Comparison of ENCODE assay signal across 1 cellular context in the genomic region with DNA sequence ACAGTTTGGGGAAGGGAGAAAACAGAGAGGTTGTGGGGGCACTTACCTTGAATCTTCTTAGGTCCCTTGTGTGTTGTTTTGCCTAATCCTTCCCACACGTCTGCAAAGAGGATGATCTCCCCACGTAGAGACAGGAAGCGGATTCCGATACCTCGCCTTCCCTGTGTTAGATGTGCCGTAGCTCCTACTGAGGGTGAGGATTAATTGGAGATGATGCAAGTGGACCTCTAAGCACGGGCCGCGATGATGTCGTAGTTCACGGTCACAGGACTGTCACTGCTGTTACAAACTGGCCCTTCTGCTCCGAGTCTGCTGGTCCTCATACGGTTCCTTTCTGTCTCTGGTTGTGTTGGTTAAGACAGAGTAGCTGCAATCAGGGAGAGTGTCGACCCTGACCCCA.
TF ChIP-seq lines count a peak whose summit lies in the region.

No MANE protein-coding gene starts in this region.

TF ChIP-seq in HEK293, 187 proteins besides CTCF, POLR2A, EP300 and RAD21 (continued from another document):
- TF ChIP-seq, protein P1, sequence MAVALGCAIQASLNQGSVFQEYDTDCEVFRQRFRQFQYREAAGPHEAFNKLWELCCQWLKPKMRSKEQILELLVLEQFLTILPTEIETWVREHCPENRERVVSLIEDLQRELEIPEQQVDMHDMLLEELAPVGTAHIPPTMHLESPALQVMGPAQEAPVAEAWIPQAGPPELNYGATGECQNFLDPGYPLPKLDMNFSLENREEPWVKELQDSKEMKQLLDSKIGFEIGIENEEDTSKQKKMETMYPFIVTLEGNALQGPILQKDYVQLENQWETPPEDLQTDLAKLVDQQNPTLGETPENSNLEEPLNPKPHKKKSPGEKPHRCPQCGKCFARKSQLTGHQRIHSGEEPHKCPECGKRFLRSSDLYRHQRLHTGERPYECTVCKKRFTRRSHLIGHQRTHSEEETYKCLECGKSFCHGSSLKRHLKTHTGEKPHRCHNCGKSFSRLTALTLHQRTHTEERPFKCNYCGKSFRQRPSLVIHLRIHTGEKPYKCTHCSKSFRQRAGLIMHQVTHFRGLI (tag by site-specific recombination; IDR thresholded peaks at IDR 0.05) = no peak
- TF ChIP-seq ZNF549 (tag by site-specific recombination; IDR thresholded peaks at IDR 0.05) (no peak), ZNF335 (tag by site-specific recombination; conservative IDR thresholded peaks at IDR 0.05) (no peak)
